In genomic region chr17:48307814-48308411, GRCh38 we compare ENCODE assay signal across 9 cellular contexts.
DNase-seq lines count a peak whose midpoint lies in the region; ATAC-seq, FAIRE-seq and TF ChIP-seq lines count a peak whose summit lies in the region.
"Had no signal": no experiment of that assay in that cellular context is flagged by ENCODE, and none has a peak within 500 bp of the region (broad histone marks: within the 10 kb centered on the region; RNA-seq: fewer than 3 reads in every experiment).

No MANE protein-coding gene starts in this region.

- TF ChIP-seq CTCF in K562 (IDR thresholded peaks at IDR 0.05 in 2 of 3, conservative IDR thresholded peaks at IDR 0.05 in 1 of 3; ENCODE audit: insufficient read depth in 2 of 3, low read depth in 1 of 3, low read length in 3 of 3), result peak; percentile 81 to 89 (median 82)

- peak; percentile 72 for FAIRE-seq in K562 (lab: Jason Lieb, UNC)
- FAIRE-seq: colon had no signal

- intact Hi-C loops in K562 (cut with micrococcal nuclease), result loop anchor here (5.0 kb wide), 1 partner anchor 46 kb away; no protein-coding TSS in a partner anchor

- CTCF ChIA-PET in K562 (lab: Yijun Ruan, JAX; ENCODE audit: low intra/inter-chr PET ratio), result interaction anchor here (0.7 to 2.1 kb wide), 4 partner anchors 48 to 311 kb away, joined by 3 to 6 read pairs (median 4); partner anchors contain the start of gene HOXB5

- H3K36me3 ChIP-seq in MG63 (no peaks in the 10 kb centered on the region), K562 (ENCODE audit: control insufficient read depth, insufficient read depth, low read length) (no peaks in the 10 kb centered on the region)

- H3K27me3 ChIP-seq in MG63 (no peaks in the 10 kb centered on the region), K562 (ENCODE audit: control insufficient read depth in 2 of 2, insufficient read depth in 2 of 2, low read length in 2 of 2) (no peaks in the 10 kb centered on the region)

- BruUV-seq in K562 (replicated peaks; lab: Mats Ljungman, UMichigan), result no TSS peak

- no peak overlapping the region for H3K27ac ChIP-seq in K562 (ENCODE audit: extremely low read depth, low read depth, low read length)

- no peaks in the 10 kb centered on the region for H4K20me1 ChIP-seq in K562 (replicated peaks; ENCODE audit: control insufficient read depth, insufficient read depth, low read length)

- H3K9me3 ChIP-seq in MG63, result no peaks in the 10 kb centered on the region
- H3K9me3 ChIP-seq in K562 (replicated peaks; ENCODE audit: control insufficient read depth, insufficient read depth, low read depth, low read length), result no peaks in the 10 kb centered on the region

- DNase-seq in GF-D8 (lab: John Stamatoyannopoulos, UW), result peak; percentile 9
- peak; percentile 60 for DNase-seq in MG63
- DNase-seq in SKM-1 treated with dmso at 0.1 percent for 144 hours (lab: John Stamatoyannopoulos, UW; ENCODE audit: unreplicated experiment), result peak; percentile 64
- DNase-seq in K562 (ENCODE audit: extremely low read depth in 1 of 4, low spot score in 3 of 4), result peak; percentile 46 to 76 (median 54)
- peak; percentile 11 for DNase-seq in inferior parietal cortex (ENCODE audit: extremely low spot score)
- peak; percentile 30 for DNase-seq in stimulated activated CD4-positive, alpha-beta T cell treated with anti-CD3 and anti-CD28 coated beads, Interleukin-2, amount 100 ng/mL, for 4 hours (ENCODE audit: low read depth)

- peaks cover 0 to 8% of the 10 kb centered on the region in 2 experiments; a peak in 4 of 5 replicates for H3K4me1 ChIP-seq in K562 (replicated peaks in 1 of 2; ENCODE audit: control insufficient read depth in 2 of 2, insufficient read depth in 2 of 2, low read length in 2 of 2)

- H3K9me1 ChIP-seq in K562 (ENCODE audit: control insufficient read depth, insufficient read depth, low read length), result no peaks in the 10 kb centered on the region

- POLR2A ChIA-PET in K562 (lab: Yijun Ruan, JAX), result interaction anchor here (0.7 to 1.2 kb wide), 2 partner anchors 11 to 310 kb away, joined by 3 read pairs; no protein-coding TSS in a partner anchor

- no peaks in the 10 kb centered on the region for H3K79me2 ChIP-seq in K562 (ENCODE audit: control insufficient read depth, insufficient read depth, low read length)

- H3K9ac ChIP-seq in K562 (ENCODE audit: insufficient read depth in 1 of 2, low read depth in 2 of 2, low read length in 2 of 2), result no peak overlapping the region

- H3K4me3 ChIP-seq in MG63, result no peak overlapping the region
- no peak overlapping the region for H3K4me3 ChIP-seq in K562

- no peak overlapping the region for H3K4me2 ChIP-seq in K562 (ENCODE audit: insufficient read depth, low read length)

- WGBS in K562 (ENCODE audit: insufficient coverage, low coverage, missing lambda C conversion rate), result 10% methylated on average over 4 of the region's 4 CpGs

- peak; percentile 63 to 75 for TF ChIP-seq RAD21 in K562 (CRISPR knock-in tag; conservative IDR thresholded peaks at IDR 0.05 in 1 of 2, IDR thresholded peaks at IDR 0.05 in 1 of 2)

- in situ Hi-C loops in K562 (cut with MboI), result no loop called here

- H2AFZ ChIP-seq in K562 (ENCODE audit: low read depth, low read length), result peak overlapping the region; percentile 37

- no peak for TF ChIP-seq EP300 in K562 (IDR thresholded peaks at IDR 0.05; ENCODE audit: low read length)

- TF ChIP-seq POLR2A in K562 (conservative IDR thresholded peaks at IDR 0.05), result no peak

- peak; percentile 93 for ATAC-seq in K562
- no peak for ATAC-seq in GM21717 (IDR thresholded peaks at IDR 0.05; ENCODE audit: unreplicated experiment)
- no peak for ATAC-seq in GM18498 (IDR thresholded peaks at IDR 0.05; ENCODE audit: unreplicated experiment)

TF ChIP-seq in K562, 482 proteins besides CTCF, POLR2A, EP300 and RAD21:
- TF ChIP-seq TAF1 (IDR thresholded peaks at IDR 0.05; ENCODE audit: control insufficient read depth, extremely low read depth, insufficient read depth, low read length, severe bottlenecking), result no peak
- TF ChIP-seq CCAR2 (IDR thresholded peaks at IDR 0.05; ENCODE audit: low read depth, low read length), result no peak
- TF ChIP-seq CTCFL (IDR thresholded peaks at IDR 0.05; ENCODE audit: borderline replicate concordance, insufficient read depth, low read depth, low read length, poor library complexity, severe bottlenecking), result peak; percentile 51
- TF ChIP-seq FOXM1 (IDR thresholded peaks at IDR 0.05; ENCODE audit: low read depth), result no peak
- no peak for TF ChIP-seq FOXM1 (CRISPR knock-in tag; IDR thresholded peaks at IDR 0.05; ENCODE audit: low read depth)
- TF ChIP-seq CC2D1A (IDR thresholded peaks at IDR 0.05), result peak; percentile 35; the same call in 1 of the 2 replicates
- 0 out of 4 replicates have a peak, but pooled peaks of 1 of the 2 experiments have one; percentile 19 for TF ChIP-seq RCOR1 (IDR thresholded peaks at IDR 0.05; ENCODE audit: borderline replicate concordance in 1 of 2, low read depth in 2 of 2, low read length in 2 of 2)
- peak; percentile 53; the same call in 1 of the 2 replicates for TF ChIP-seq DEAF1 (CRISPR knock-in tag; IDR thresholded peaks at IDR 0.05)
- peak; percentile 57; the same call in 1 of the 2 replicates for TF ChIP-seq CHAMP1 (IDR thresholded peaks at IDR 0.05)
- no peak for TF ChIP-seq TEAD1 (CRISPR knock-in tag; IDR thresholded peaks at IDR 0.05)
- TF ChIP-seq E2F1 (CRISPR knock-in tag; IDR thresholded peaks at IDR 0.05), result no peak
- TF ChIP-seq KLF6 (CRISPR knock-in tag; IDR thresholded peaks at IDR 0.05; ENCODE audit: borderline replicate concordance), result no peak
- no peak for TF ChIP-seq SIN3B (IDR thresholded peaks at IDR 0.05; ENCODE audit: low read depth)
- peak; percentile 81 for TF ChIP-seq SMC3 (conservative IDR thresholded peaks at IDR 0.05; ENCODE audit: insufficient read depth, low read depth, low read length)

Comparison
In these comparisons a context has a peak if more than half of its experiments do, and no peak if none do; other contexts are left out.
1. DNase-seq: peak in every context shown above with its lines; median percentile 64 in SKM-1 treated with dmso at 0.1 percent for 144 hours; 60 in MG63; 54 in K562; 30 in stimulated activated CD4-positive, alpha-beta T cell treated with anti-CD3 and anti-CD28 coated beads, Interleukin-2, amount 100 ng/mL, for 4 hours; 11 in inferior parietal cortex; 9 in GF-D8.